Comparison of ENCODE assay signal across 22 cellular contexts in the genomic region with DNA sequence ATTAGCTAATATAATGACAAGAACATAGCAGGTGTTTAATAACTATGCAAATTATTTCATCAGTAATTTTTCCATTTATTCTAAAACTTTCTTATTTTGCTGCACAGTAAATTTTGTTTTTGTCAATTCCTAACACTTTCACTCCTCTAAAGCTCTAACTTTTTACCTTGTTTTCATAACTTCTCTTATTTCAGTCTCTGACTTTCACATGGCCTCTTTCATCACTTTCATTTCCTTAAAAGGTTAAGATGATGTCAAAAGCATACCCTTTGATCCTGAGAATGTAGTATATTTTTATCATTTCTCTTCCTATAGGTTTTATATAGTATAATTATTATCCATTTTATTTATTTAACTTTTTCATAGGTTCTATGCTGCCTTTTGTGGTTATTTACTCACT.
DNase-seq lines count a peak whose midpoint lies in the region; ATAC-seq and TF ChIP-seq lines count a peak whose summit lies in the region.
"Had no signal": no experiment of that assay in that cellular context is flagged by ENCODE, and none has a peak within 500 bp of the region (broad histone marks: within the 10 kb centered on the region; RNA-seq: fewer than 3 reads in every experiment).

No MANE protein-coding gene starts in this region.

- TF ChIP-seq CTCF in GM13977 (IDR thresholded peaks at IDR 0.05; ENCODE audit: extremely low read depth, insufficient read depth, missing control alignments): no peak

- in situ Hi-C loops in GM13977 (cut with MboI; ENCODE audit: low pct_unique_long_range_greater_than_20kb, low sequenced_read_pairs, unreplicated experiment): no loop called here

- DNase-seq in NAMALWA (ENCODE audit: low spot score) (peak; percentile 52), pons (ENCODE audit: low spot score) (peak; percentile 24), NCI-H1105 treated with DMSO at 0.1 percent for 48 hours (lab: John Stamatoyannopoulos, UW) (no peak), GM13977 (ENCODE audit: low spot score) (no peak)
- no peak for DNase-seq in effector CD4-positive, alpha-beta T cell
- DNase-seq: activated CD4-positive, alpha-beta T cell treated with anti-CD3 and anti-CD28 coated beads, Interleukin-2, amount 50 U/mL, for 1 hour; activated naive CD4-positive, alpha-beta T cell treated with Interleukin-2 at 50 U/mL for 16 hours; AML-193; anterior cingulate cortex; Caco-2; cerebellar nuclear complex; islet precursor cell; mesenchymal stem cell; natural killer cell; NCI-H1930; NCI-H446; stimulated activated CD4-positive, alpha-beta T cell treated with anti-CD3 and anti-CD28 coated beads, Interleukin-4, amount 100 ng/mL, for 4 hours; stimulated activated CD8-positive, alpha-beta memory T cell treated with anti-CD3 and anti-CD28 coated beads, Interleukin-4, amount 100 ng/mL, for 48 hours; testis had no signal

- ATAC-seq in GM19351 (IDR thresholded peaks at IDR 0.05; ENCODE audit: unreplicated experiment) (peak; percentile 96), HG03060 (IDR thresholded peaks at IDR 0.05; ENCODE audit: low read depth, unreplicated experiment) (peak; percentile 82)
- ATAC-seq: HepG2, natural killer cell had no signal

Comparison
In these comparisons a context has a peak if more than half of its experiments do, and no peak if none do; other contexts are left out.
1. DNase-seq: peak in NAMALWA (single experiment) and pons (single experiment); none in NCI-H1105 treated with DMSO at 0.1 percent for 48 hours (single experiment), GM13977 (single experiment) and effector CD4-positive, alpha-beta T cell (single experiment).